1 cellular context compared by ENCODE assay signal in the genomic region with DNA sequence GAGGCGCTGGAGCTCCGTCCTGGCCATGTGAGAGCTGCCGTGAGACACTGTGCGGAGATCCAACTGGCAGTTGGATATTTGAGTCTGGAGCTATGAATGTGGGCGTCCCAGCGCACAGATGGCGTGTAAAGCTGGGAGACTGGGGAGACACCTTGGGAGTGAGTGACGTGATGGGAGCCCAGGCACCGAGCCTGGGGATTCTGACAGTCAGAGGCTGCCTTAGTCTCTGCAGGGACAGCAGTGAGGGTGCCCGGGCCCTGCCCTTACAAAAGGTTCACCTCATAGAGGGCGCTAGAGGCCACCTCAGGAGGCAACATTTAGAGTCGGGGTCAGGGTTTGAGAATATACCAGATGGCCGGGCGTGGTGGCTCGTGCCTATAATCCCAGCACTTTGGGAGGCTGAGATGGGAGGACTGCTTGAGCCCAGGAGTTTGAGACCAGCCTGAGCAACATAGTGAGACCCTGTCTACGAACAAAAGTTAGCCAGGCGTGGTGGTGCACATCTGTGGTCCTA.
TF ChIP-seq lines count a peak whose summit lies in the region.

No MANE protein-coding gene starts in this region.

TF ChIP-seq in GM23338, 12 proteins besides CTCF, POLR2A, EP300 and RAD21 (continued from another document):
- no peak for TF ChIP-seq ZNF462 (CRISPR knock-in tag; IDR thresholded peaks at IDR 0.05)
- TF ChIP-seq EZH2 (IDR thresholded peaks at IDR 0.05; ENCODE audit: low read depth, unreplicated experiment), result no peak
- TF ChIP-seq STAT1 (IDR thresholded peaks at IDR 0.05; ENCODE audit: unreplicated experiment), result no peak
